ENCODE assay signal across 8 cellular contexts in the genomic region with DNA sequence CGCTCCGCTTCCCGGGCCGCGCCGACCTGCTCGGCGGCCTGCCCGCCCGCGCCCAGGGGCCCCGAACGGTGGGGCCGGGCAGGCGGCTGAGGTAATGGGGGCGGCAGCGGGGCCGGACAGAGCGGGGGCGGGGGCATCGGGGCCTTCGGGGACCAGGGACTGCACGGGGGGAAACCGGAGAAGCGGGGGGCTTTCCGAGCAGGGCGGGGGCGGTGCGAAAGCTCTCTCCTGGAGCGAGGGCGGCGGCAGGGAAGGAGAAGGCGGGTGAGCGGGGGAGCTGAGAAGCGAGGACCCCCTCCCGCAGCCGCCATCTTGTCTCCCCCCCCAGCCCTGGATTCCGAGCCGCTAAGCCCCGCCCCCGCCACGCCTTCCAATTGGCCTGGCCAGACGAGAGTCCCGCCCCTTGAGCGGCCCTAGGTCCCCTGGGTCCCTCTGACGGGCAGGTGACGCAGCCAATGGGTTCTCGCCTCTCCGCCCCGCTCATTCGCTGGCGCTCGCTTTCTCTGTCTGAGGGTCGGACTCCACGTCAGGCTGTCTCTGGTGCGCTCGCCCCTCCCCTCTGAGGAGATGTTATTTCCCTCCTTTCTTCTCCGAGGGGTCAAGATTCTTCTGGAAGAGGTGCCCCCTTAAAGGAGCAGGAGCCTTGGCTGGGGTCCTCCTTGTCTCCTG. TPM values are rescaled to one million over a fixed set of nuclear protein-coding genes. Genes with fewer than 3 reads are reported as not detected.
A peak's percentile ranks its signal among the peaks of the same experiment; 100 is the strongest.
DNase-seq lines count a peak whose midpoint lies in the region; ATAC-seq, FAIRE-seq and TF ChIP-seq lines count a peak whose summit lies in the region.

No MANE protein-coding gene starts in this region.

- no peaks in the 10 kb centered on the region for H3K9me3 ChIP-seq in AG04450 (ENCODE audit: control insufficient read depth, insufficient read depth, low read length)
- H3K9me3 ChIP-seq in WERI-Rb-1 (ENCODE audit: severe bottlenecking): peaks cover 6% of the 10 kb centered on the region
- H3K9me3 ChIP-seq in mammary epithelial cell (replicated peaks; ENCODE audit: insufficient read depth, low read length): no peaks in the 10 kb centered on the region
- no peaks in the 10 kb centered on the region for H3K9me3 ChIP-seq in small intestine (ENCODE audit: control insufficient read depth, low read depth)

- H2AFZ ChIP-seq in mammary epithelial cell (ENCODE audit: low read depth, low read length): peak overlapping the region; percentile 95

- dilution Hi-C loops in mammary epithelial cell (cut with HindIII; ENCODE audit: low sequenced_read_pairs): no loop called here

- H3K4me1 ChIP-seq in mammary epithelial cell (ENCODE audit: insufficient read depth, low read length): peaks cover 8% of the 10 kb centered on the region
- H3K4me1 ChIP-seq in small intestine (ENCODE audit: control insufficient read depth in 2 of 2, insufficient read depth in 1 of 2, low read depth in 1 of 2, low read length in 1 of 2): peaks cover 3 to 9% of the 10 kb centered on the region in 2 donors

- H3K79me2 ChIP-seq in mammary epithelial cell (ENCODE audit: insufficient read depth, low read length): peaks cover 42% of the 10 kb centered on the region

- H3K27me3 ChIP-seq in AG04450 (ENCODE audit: control insufficient read depth, insufficient read depth, low read length) (no peaks in the 10 kb centered on the region), WERI-Rb-1 (ENCODE audit: insufficient read depth, low read depth, severe bottlenecking) (no peaks in the 10 kb centered on the region), mammary epithelial cell (ENCODE audit: insufficient read depth, low read length) (no peaks in the 10 kb centered on the region), small intestine (ENCODE audit: control insufficient read depth in 2 of 2, insufficient read depth in 2 of 2, low read length in 2 of 2) (no peaks in the 10 kb centered on the region)

- no peak for FAIRE-seq in small intestine (lab: Jason Lieb, UNC)

- H3K36me3 ChIP-seq in WERI-Rb-1 (peaks cover 44% of the 10 kb centered on the region), mammary epithelial cell (ENCODE audit: insufficient read depth, low read length) (peaks cover 8% of the 10 kb centered on the region), small intestine (ENCODE audit: control insufficient read depth in 2 of 2, insufficient read depth in 2 of 2, low read length in 2 of 2) (peaks cover 0 to 9% of the 10 kb centered on the region in 2 donors)

- H3K27ac ChIP-seq in AG04450 (ENCODE audit: low read depth, low read length): peak overlapping the region; percentile 52
- peak overlapping the region; percentile 90 for H3K27ac ChIP-seq in WERI-Rb-1
- no peak overlapping the region for H3K27ac ChIP-seq in mammary epithelial cell (ENCODE audit: insufficient read depth, low read depth, low read length)
- H3K27ac ChIP-seq in small intestine (ENCODE audit: low read depth in 1 of 2, low read length in 1 of 2): peak overlapping the region; percentile 96 to 97

- no peak for TF ChIP-seq CTCF in AG04450 (IDR thresholded peaks at IDR 0.05; ENCODE audit: low read depth, low read length)
- no peak for TF ChIP-seq CTCF in WERI-Rb-1 (IDR thresholded peaks at IDR 0.05; ENCODE audit: low read depth, low read length)
- TF ChIP-seq CTCF in mammary epithelial cell (conservative IDR thresholded peaks at IDR 0.05 in 1 of 2, IDR thresholded peaks at IDR 0.05 in 1 of 2; ENCODE audit: extremely low read depth in 1 of 2, insufficient read depth in 1 of 2, low read depth in 1 of 2, low read length in 2 of 2): no peak

- POLR2A ChIA-PET in AG04450 (lab: Yijun Ruan, JAX): interaction anchor here (1.0 to 1.4 kb wide), 3 partner anchors 58 to 70 kb away, joined by 3 to 5 read pairs (median 3); no protein-coding TSS in a partner anchor

- peak; percentile 94 for ATAC-seq in GM18907 (IDR thresholded peaks at IDR 0.05; ENCODE audit: unreplicated experiment)
- ATAC-seq in HG03139 (IDR thresholded peaks at IDR 0.05; ENCODE audit: unreplicated experiment): peak; percentile 93

- DNase-seq in AG04450 (ENCODE audit: low read depth, low spot score) (peak; percentile 96), NCI-H2196 treated with DMSO at 0.1 percent for 48 hours (lab: John Stamatoyannopoulos, UW; ENCODE audit: unreplicated experiment) (peak; percentile 94), WERI-Rb-1 (peak; percentile 100), mammary epithelial cell (peak; percentile 92), iPS-NIHi11 (ENCODE audit: low spot score) (peak; percentile 100), small intestine (peak; percentile 98)

- BruUV-seq in mammary epithelial cell (replicated peaks; lab: Mats Ljungman, UMichigan): no TSS peak

- H3K4me3 ChIP-seq in AG04450 (ENCODE audit: low read depth, low read length): peak overlapping the region; percentile 77
- peak overlapping the region; percentile 75 for H3K4me3 ChIP-seq in WERI-Rb-1 (ENCODE audit: low read depth, low read length)
- H3K4me3 ChIP-seq in mammary epithelial cell (replicated peaks in 1 of 3; ENCODE audit: insufficient read depth in 1 of 3, low read depth in 2 of 3, low read length in 3 of 3): peak overlapping the region; percentile 57 to 84 (median 59)
- H3K4me3 ChIP-seq in small intestine (ENCODE audit: low read depth in 1 of 2, low read length in 2 of 2): peak overlapping the region; percentile 98

- peak overlapping the region; percentile 71 for H3K4me2 ChIP-seq in mammary epithelial cell (ENCODE audit: insufficient read depth, low read depth, low read length)

- 3% methylated on average over 7 of the region's 58 CpGs for WGBS in mammary epithelial cell (ENCODE audit: low coverage, missing lambda C conversion rate)
- 0 to 1% (median 0%) methylated on average over 20 to 58 of the region's 58 CpGs for WGBS in small intestine, 3 donors

- CTCF ChIA-PET in AG04450 (lab: Charles Lee): no interaction called here
- CTCF ChIA-PET in mammary epithelial cell (lab: Charles Lee; ENCODE audit: low non-redundant PET): no interaction called here

- intact Hi-C loops in mammary epithelial cell (cut with micrococcal nuclease): loop anchor here (1.0 to 2.0 kb wide), 4 partner anchors 74 to 170 kb away; a partner anchor contains a TSS

- no peaks in the 10 kb centered on the region for H4K20me1 ChIP-seq in mammary epithelial cell (ENCODE audit: insufficient read depth, low read length)

- in situ Hi-C loops in mammary epithelial cell (cut with MboI; ENCODE audit: low sequenced_read_pairs in 2 of 2): loop anchor here in 1 of 2 donors (10.0 kb wide), 1 partner anchor 72 kb away; no protein-coding TSS in a partner anchor

- H3K9ac ChIP-seq in mammary epithelial cell (ENCODE audit: insufficient read depth, low read length): no peak overlapping the region

RNA-seq across cellular contexts. Expression of a gene that starts 0.5 kb away (rescaled TPM):
- polyA plus RNA-seq in AG04450 (2011; rRNA removed) (13.9 and 15.5 TPM in 2 replicates), mammary epithelial cell (6.2 TPM), small intestine (10 to 100 TPM; 12.7 to 20.6 (median 18.6) TPM)
- polyA minus RNA-seq in AG04450 (2011; rRNA and poly(A)+ RNA removed): 18.2 and 20.0 TPM in 2 replicates
- 10 to 100 TPM; 10.8 to 16.2 TPM for total RNA-seq in mammary epithelial cell
- polyA minus RNA-seq in mammary epithelial cell: 17.8 TPM
